Comparison of ENCODE assay signal across 1 cellular context in the genomic region with DNA sequence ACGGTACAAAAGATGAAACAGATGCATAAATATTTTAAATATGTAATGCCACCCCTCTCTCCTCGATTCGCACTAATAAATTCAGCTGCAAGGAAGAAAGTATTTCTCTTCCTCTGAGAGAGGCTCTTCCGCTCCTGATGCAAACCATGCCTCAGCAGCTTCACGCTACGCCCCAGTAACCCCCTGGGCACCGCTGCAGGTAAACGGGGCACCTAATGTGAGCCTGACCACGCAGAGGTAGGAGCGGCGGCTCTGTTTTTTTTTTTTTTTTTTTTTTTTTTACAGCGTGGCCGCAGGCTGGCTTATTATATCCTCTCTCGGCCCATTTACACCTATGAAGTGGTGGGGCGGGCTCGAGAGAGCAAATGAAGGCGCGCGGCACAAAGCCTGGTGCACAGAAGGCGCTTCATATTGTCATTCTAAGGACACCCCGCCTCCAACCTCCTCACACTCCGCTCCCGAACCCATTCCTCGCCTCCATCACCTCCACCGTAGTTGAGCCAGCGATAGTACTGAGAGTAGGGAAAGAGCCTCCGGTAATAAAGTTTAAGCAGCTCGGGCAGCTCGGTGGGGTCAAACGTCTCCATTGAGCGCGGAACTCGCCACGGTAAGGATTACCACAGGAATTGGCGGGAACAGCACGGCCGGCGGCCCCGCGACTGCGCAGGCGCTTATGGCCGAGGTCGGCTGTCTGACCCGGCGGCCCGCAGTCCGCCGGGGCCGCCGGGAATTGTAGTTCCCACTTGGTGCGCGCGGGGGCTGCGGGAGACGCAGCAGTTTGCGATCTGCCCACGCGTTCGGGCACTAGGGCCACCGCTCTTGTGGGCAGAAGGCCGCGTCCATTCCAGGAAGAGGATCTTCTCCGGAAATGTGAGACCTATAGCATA.
A peak's percentile ranks its signal among the peaks of the same experiment; 100 is the strongest.
TF ChIP-seq lines count a peak whose summit lies in the region.

A gene (minus strand): TSS at position 612 of the 887 bp plus-strand sequence. CDS start 25 bp downstream, at position 587.

TF ChIP-seq in HepG2, 621 proteins besides CTCF, POLR2A, EP300 and RAD21 (continued from another document and continues in another):
- TF ChIP-seq, protein P1, sequence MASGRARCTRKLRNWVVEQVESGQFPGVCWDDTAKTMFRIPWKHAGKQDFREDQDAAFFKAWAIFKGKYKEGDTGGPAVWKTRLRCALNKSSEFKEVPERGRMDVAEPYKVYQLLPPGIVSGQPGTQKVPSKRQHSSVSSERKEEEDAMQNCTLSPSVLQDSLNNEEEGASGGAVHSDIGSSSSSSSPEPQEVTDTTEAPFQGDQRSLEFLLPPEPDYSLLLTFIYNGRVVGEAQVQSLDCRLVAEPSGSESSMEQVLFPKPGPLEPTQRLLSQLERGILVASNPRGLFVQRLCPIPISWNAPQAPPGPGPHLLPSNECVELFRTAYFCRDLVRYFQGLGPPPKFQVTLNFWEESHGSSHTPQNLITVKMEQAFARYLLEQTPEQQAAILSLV (CRISPR knock-in tag; IDR thresholded peaks at IDR 0.05; ENCODE audit: borderline replicate concordance): peak; percentile 53; the same call in 1 of the 2 replicates
- TF ChIP-seq ELF1 (CRISPR knock-in tag; IDR thresholded peaks at IDR 0.05) (peak; percentile 58), ZNF713 (CRISPR knock-in tag; IDR thresholded peaks at IDR 0.05) (no peak), GZF1 (CRISPR knock-in tag; IDR thresholded peaks at IDR 0.05) (no peak), MYC (CRISPR knock-in tag; IDR thresholded peaks at IDR 0.05; ENCODE audit: borderline replicate concordance) (peak; percentile 64; the same call in 1 of the 2 replicates), ZNF350 (CRISPR knock-in tag; IDR thresholded peaks at IDR 0.05; ENCODE audit: borderline replicate concordance, low read depth) (peak; percentile 65; the same call in 1 of the 2 replicates), NCOR1 (IDR thresholded peaks at IDR 0.05; ENCODE audit: borderline replicate concordance, low read length) (peak; percentile 34; the same call in 1 of the 2 replicates), ZNF331 (CRISPR knock-in tag; IDR thresholded peaks at IDR 0.05) (peak; percentile 60; the same call in 1 of the 2 replicates), BCL6 (CRISPR knock-in tag; IDR thresholded peaks at IDR 0.05) (0 out of 2 replicates have a peak, but pooled peaks have one; percentile 25), FOXK1 (CRISPR knock-in tag; IDR thresholded peaks at IDR 0.05; ENCODE audit: borderline replicate concordance, low read depth) (peak; percentile 60; the same call in 1 of the 2 replicates), YEATS4 (CRISPR knock-in tag; IDR thresholded peaks at IDR 0.05; ENCODE audit: borderline replicate concordance) (0 out of 2 replicates have a peak, but pooled peaks have one; percentile 56), AGO1 (IDR thresholded peaks at IDR 0.05; ENCODE audit: low read depth, low read length, poor library complexity, severe bottlenecking) (peak; percentile 54), ELF3 (CRISPR knock-in tag; IDR thresholded peaks at IDR 0.05) (peak; percentile 41; the same call in 1 of the 2 replicates), BORCS8-MEF2B (CRISPR knock-in tag; IDR thresholded peaks at IDR 0.05) (peak; percentile 62; the same call in 1 of the 2 replicates), ERF (CRISPR knock-in tag; IDR thresholded peaks at IDR 0.05) (0 out of 2 replicates have a peak, but pooled peaks have one; percentile 47), MAZ (IDR thresholded peaks at IDR 0.05; ENCODE audit: borderline replicate concordance, low read depth, low read length) (0 out of 2 replicates have a peak, but pooled peaks have one; percentile 66), MAZ (CRISPR knock-in tag; IDR thresholded peaks at IDR 0.05; ENCODE audit: low read depth) (no peak), MIER3 (CRISPR knock-in tag; IDR thresholded peaks at IDR 0.05; ENCODE audit: borderline replicate concordance) (0 out of 2 replicates have a peak, but pooled peaks have one; percentile 67), MATR3 (CRISPR knock-in tag; IDR thresholded peaks at IDR 0.05) (no peak), RXRB (CRISPR knock-in tag; IDR thresholded peaks at IDR 0.05; ENCODE audit: borderline replicate concordance) (0 out of 2 replicates have a peak, but pooled peaks have one; percentile 13), NR2F1 (CRISPR knock-in tag; IDR thresholded peaks at IDR 0.05) (peak; percentile 64 to 70; a peak in 3 of 4 replicates), THAP11 (CRISPR knock-in tag; IDR thresholded peaks at IDR 0.05) (peak; percentile 99), PHF20 (CRISPR knock-in tag; IDR thresholded peaks at IDR 0.05) (peak; percentile 46; the same call in 1 of the 2 replicates), ZNF563 (CRISPR knock-in tag; IDR thresholded peaks at IDR 0.05) (peak; percentile 82), ZNF33B (CRISPR knock-in tag; IDR thresholded peaks at IDR 0.05) (0 out of 2 replicates have a peak, but pooled peaks have one; percentile 38), ZNF501 (CRISPR knock-in tag; IDR thresholded peaks at IDR 0.05) (peak; percentile 78; the same call in 1 of the 2 replicates), TAF1 (CRISPR knock-in tag; IDR thresholded peaks at IDR 0.05) (peak; percentile 68; the same call in 1 of the 2 replicates), ZMYM4 (CRISPR knock-in tag; IDR thresholded peaks at IDR 0.05) (peak; percentile 78; the same call in 1 of the 2 replicates), MTA3 (CRISPR knock-in tag; IDR thresholded peaks at IDR 0.05) (no peak), NFKB2 (CRISPR knock-in tag; IDR thresholded peaks at IDR 0.05; ENCODE audit: borderline replicate concordance) (peak; percentile 60; the same call in 1 of the 2 replicates)
- TF ChIP-seq, protein P2, sequence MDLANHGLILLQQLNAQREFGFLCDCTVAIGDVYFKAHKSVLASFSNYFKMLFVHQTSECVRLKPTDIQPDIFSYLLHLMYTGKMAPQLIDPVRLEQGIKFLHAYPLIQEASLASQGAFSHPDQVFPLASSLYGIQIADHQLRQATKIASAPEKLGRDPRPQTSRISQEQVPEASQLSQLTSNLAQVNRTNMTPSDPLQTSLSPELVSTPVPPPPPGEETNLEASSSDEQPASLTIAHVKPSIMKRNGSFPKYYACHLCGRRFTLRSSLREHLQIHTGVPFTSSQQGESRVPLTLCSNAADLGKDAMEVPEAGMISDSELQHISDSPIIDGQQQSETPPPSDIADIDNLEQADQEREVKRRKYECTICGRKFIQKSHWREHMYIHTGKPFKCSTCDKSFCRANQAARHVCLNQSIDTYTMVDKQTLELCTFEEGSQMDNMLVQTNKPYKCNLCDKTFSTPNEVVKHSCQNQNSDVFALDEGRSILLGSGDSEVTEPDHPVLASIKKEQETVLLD (CRISPR knock-in tag; IDR thresholded peaks at IDR 0.05; ENCODE audit: low read depth): 0 out of 2 replicates have a peak, but pooled peaks have one; percentile 36
- TF ChIP-seq, protein P3, sequence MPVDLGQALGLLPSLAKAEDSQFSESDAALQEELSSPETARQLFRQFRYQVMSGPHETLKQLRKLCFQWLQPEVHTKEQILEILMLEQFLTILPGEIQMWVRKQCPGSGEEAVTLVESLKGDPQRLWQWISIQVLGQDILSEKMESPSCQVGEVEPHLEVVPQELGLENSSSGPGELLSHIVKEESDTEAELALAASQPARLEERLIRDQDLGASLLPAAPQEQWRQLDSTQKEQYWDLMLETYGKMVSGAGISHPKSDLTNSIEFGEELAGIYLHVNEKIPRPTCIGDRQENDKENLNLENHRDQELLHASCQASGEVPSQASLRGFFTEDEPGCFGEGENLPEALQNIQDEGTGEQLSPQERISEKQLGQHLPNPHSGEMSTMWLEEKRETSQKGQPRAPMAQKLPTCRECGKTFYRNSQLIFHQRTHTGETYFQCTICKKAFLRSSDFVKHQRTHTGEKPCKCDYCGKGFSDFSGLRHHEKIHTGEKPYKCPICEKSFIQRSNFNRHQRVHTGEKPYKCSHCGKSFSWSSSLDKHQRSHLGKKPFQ (CRISPR knock-in tag; IDR thresholded peaks at IDR 0.05; ENCODE audit: insufficient replicate concordance): no peak
- TF ChIP-seq, protein P4, sequence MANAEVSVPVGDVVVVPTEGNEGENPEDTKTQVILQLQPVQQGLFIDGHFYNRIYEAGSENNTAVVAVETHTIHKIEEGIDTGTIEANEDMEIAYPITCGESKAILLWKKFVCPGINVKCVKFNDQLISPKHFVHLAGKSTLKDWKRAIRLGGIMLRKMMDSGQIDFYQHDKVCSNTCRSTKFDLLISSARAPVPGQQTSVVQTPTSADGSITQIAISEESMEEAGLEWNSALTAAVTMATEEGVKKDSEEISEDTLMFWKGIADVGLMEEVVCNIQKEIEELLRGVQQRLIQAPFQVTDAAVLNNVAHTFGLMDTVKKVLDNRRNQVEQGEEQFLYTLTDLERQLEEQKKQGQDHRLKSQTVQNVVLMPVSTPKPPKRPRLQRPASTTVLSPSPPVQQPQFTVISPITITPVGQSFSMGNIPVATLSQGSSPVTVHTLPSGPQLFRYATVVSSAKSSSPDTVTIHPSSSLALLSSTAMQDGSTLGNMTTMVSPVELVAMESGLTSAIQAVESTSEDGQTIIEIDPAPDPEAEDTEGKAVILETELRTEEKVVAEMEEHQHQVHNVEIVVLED (CRISPR knock-in tag; IDR thresholded peaks at IDR 0.05; ENCODE audit: borderline replicate concordance): peak; percentile 84
- TF ChIP-seq, protein P5, sequence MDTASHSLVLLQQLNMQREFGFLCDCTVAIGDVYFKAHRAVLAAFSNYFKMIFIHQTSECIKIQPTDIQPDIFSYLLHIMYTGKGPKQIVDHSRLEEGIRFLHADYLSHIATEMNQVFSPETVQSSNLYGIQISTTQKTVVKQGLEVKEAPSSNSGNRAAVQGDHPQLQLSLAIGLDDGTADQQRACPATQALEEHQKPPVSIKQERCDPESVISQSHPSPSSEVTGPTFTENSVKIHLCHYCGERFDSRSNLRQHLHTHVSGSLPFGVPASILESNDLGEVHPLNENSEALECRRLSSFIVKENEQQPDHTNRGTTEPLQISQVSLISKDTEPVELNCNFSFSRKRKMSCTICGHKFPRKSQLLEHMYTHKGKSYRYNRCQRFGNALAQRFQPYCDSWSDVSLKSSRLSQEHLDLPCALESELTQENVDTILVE (CRISPR knock-in tag; IDR thresholded peaks at IDR 0.05): no peak
- TF ChIP-seq, protein P6, sequence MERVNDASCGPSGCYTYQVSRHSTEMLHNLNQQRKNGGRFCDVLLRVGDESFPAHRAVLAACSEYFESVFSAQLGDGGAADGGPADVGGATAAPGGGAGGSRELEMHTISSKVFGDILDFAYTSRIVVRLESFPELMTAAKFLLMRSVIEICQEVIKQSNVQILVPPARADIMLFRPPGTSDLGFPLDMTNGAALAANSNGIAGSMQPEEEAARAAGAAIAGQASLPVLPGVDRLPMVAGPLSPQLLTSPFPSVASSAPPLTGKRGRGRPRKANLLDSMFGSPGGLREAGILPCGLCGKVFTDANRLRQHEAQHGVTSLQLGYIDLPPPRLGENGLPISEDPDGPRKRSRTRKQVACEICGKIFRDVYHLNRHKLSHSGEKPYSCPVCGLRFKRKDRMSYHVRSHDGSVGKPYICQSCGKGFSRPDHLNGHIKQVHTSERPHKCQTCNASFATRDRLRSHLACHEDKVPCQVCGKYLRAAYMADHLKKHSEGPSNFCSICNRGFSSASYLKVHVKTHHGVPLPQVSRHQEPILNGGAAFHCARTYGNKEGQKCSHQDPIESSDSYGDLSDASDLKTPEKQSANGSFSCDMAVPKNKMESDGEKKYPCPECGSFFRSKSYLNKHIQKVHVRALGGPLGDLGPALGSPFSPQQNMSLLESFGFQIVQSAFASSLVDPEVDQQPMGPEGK (CRISPR knock-in tag; IDR thresholded peaks at IDR 0.05): peak; percentile 57
- TF ChIP-seq, protein P7, sequence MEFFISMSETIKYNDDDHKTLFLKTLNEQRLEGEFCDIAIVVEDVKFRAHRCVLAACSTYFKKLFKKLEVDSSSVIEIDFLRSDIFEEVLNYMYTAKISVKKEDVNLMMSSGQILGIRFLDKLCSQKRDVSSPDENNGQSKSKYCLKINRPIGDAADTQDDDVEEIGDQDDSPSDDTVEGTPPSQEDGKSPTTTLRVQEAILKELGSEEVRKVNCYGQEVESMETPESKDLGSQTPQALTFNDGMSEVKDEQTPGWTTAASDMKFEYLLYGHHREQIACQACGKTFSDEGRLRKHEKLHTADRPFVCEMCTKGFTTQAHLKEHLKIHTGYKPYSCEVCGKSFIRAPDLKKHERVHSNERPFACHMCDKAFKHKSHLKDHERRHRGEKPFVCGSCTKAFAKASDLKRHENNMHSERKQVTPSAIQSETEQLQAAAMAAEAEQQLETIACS (CRISPR knock-in tag; IDR thresholded peaks at IDR 0.05): no peak
- TF ChIP-seq, protein P8, sequence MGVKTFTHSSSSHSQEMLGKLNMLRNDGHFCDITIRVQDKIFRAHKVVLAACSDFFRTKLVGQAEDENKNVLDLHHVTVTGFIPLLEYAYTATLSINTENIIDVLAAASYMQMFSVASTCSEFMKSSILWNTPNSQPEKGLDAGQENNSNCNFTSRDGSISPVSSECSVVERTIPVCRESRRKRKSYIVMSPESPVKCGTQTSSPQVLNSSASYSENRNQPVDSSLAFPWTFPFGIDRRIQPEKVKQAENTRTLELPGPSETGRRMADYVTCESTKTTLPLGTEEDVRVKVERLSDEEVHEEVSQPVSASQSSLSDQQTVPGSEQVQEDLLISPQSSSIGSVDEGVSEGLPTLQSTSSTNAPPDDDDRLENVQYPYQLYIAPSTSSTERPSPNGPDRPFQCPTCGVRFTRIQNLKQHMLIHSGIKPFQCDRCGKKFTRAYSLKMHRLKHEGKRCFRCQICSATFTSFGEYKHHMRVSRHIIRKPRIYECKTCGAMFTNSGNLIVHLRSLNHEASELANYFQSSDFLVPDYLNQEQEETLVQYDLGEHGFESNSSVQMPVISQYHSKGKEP (CRISPR knock-in tag; IDR thresholded peaks at IDR 0.05): peak; percentile 29; the same call in 1 of the 2 replicates
- TF ChIP-seq, protein P9, sequence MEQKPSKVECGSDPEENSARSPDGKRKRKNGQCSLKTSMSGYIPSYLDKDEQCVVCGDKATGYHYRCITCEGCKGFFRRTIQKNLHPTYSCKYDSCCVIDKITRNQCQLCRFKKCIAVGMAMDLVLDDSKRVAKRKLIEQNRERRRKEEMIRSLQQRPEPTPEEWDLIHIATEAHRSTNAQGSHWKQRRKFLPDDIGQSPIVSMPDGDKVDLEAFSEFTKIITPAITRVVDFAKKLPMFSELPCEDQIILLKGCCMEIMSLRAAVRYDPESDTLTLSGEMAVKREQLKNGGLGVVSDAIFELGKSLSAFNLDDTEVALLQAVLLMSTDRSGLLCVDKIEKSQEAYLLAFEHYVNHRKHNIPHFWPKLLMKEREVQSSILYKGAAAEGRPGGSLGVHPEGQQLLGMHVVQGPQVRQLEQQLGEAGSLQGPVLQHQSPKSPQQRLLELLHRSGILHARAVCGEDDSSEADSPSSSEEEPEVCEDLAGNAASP (CRISPR knock-in tag; IDR thresholded peaks at IDR 0.05; ENCODE audit: borderline replicate concordance): 0 out of 2 replicates have a peak, but pooled peaks have one; percentile 6
- TF ChIP-seq, protein P10, sequence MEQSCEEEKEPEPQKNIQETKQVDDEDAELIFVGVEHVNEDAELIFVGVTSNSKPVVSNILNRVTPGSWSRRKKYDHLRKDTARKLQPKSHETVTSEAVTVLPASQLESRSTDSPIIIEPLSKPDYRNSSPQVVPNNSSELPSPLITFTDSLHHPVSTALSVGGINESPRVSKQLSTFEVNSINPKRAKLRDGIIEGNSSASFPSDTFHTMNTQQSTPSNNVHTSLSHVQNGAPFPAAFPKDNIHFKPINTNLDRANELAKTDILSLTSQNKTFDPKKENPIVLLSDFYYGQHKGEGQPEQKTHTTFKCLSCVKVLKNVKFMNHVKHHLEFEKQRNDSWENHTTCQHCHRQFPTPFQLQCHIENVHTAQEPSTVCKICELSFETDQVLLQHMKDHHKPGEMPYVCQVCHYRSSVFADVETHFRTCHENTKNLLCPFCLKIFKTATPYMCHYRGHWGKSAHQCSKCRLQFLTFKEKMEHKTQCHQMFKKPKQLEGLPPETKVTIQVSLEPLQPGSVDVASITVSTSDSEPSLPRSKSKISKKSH (CRISPR knock-in tag; IDR thresholded peaks at IDR 0.05; ENCODE audit: borderline replicate concordance): 0 out of 2 replicates have a peak, but pooled peaks have one; percentile 62
- TF ChIP-seq, protein P11, sequence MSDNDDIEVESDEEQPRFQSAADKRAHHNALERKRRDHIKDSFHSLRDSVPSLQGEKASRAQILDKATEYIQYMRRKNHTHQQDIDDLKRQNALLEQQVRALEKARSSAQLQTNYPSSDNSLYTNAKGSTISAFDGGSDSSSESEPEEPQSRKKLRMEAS (IDR thresholded peaks at IDR 0.05): peak; percentile 86; the same call in 1 of the 2 replicates
